4 cellular contexts compared by ENCODE assay signal in genomic region chr12:47699-48226, GRCh38. TPM values are rescaled to one million over a fixed set of nuclear protein-coding genes. Genes with fewer than 3 reads are reported as not detected.
"Had no signal": no experiment of that assay in that cellular context is flagged by ENCODE, and none has a peak within 500 bp of the region (broad histone marks: within the 10 kb centered on the region; RNA-seq: fewer than 3 reads in every experiment).

No MANE protein-coding gene starts in this region.

RNA-seq across cellular contexts. Expression of gene IQSEC3, which starts 18.8 kb away (rescaled TPM):
- total RNA-seq: chondrocyte, endothelial cell of umbilical vein, pulmonary artery endothelial cell had no signal
- polyA plus RNA-seq: endothelial cell of umbilical vein, keratinocyte had no signal
